ENCODE assay signal across 8 cellular contexts in genomic region chr4:108650212-108651067, GRCh38. TPM values are rescaled to one million over a fixed set of nuclear protein-coding genes. Genes with fewer than 3 reads are reported as not detected.
DNase-seq lines count a peak whose midpoint lies in the region; ATAC-seq and TF ChIP-seq lines count a peak whose summit lies in the region.

TSS of gene OSTC (plus strand) at chr4:108650599. CDS start at chr4:108650656, 57 bp downstream.

- H3K9me3 ChIP-seq in Peyer's patch = no peaks in the 10 kb centered on the region
- no peaks in the 10 kb centered on the region for H3K9me3 ChIP-seq in esophagus (ENCODE audit: control insufficient read depth in 2 of 2, insufficient read depth in 1 of 2, low read depth in 1 of 2, low read length in 1 of 2)
- no peaks in the 10 kb centered on the region for H3K9me3 ChIP-seq in mucosa of stomach (ENCODE audit: control insufficient read depth, low read length)

- peak; percentile 57 to 75 for TF ChIP-seq POLR2A in Peyer's patch (IDR thresholded peaks at IDR 0.05)

- H3K27ac ChIP-seq in KMS-11 = peak within 1 kb of the TSS; percentile 77
- peak within 1 kb of the TSS; percentile 82 to 91 (median 85) for H3K27ac ChIP-seq in Peyer's patch
- peak within 1 kb of the TSS; percentile 81 to 95 for H3K27ac ChIP-seq in esophagus (ENCODE audit: low read depth in 2 of 2, low read length in 1 of 2)

- peak within 1 kb of the TSS; percentile 93 for H2AFZ ChIP-seq in KMS-11 (ENCODE audit: low read depth)

- TF ChIP-seq CTCF in KMS-11 (conservative IDR thresholded peaks at IDR 0.05; ENCODE audit: low read depth, low read length) = peak; percentile 71
- peak in 4 of 6 experiments; percentile 5 to 24 (median 7) for TF ChIP-seq CTCF in Peyer's patch (IDR thresholded peaks at IDR 0.05)

- 0% methylated on average over 46 of the region's 46 CpGs for WGBS in esophagus, 2 donors

- peak within 1 kb of the TSS; percentile 85 for H3K4me2 ChIP-seq in KMS-11

- ATAC-seq in GM21737 (IDR thresholded peaks at IDR 0.05; ENCODE audit: unreplicated experiment) = peak; percentile 91

- DNase-seq in DMS53 treated with DMSO at 0.1 percent for 48 hours (lab: John Stamatoyannopoulos, UW; ENCODE audit: unreplicated experiment) (peak; percentile 82), Peyer's patch (peak; percentile 95 to 98 (median 95))
- DNase-seq in activated T-cell treated with anti-CD3 and anti-CD28 coated beads, Interleukin-2, amount 50 U/mL, for 48 hours = peak; percentile 94 to 95
- peak; percentile 84 to 92 for DNase-seq in stimulated activated CD8-positive, alpha-beta memory T cell treated with anti-CD3 and anti-CD28 coated beads, Interleukin-7, amount 100 ng/mL, for 1 hour (ENCODE audit: low read depth in 2 of 2)

- H3K79me2 ChIP-seq in KMS-11 (ENCODE audit: insufficient read depth, low read depth) = peaks cover 47% of the 10 kb centered on the region

- no peaks in the 10 kb centered on the region for H4K20me1 ChIP-seq in KMS-11 (ENCODE audit: insufficient read depth)

- H3K27me3 ChIP-seq in KMS-11 (ENCODE audit: insufficient read depth, low read depth) = no peaks in the 10 kb centered on the region
- no peaks in the 10 kb centered on the region for H3K27me3 ChIP-seq in Peyer's patch
- H3K27me3 ChIP-seq in esophagus (ENCODE audit: control insufficient read depth in 1 of 2, insufficient read depth in 2 of 2, low read length in 2 of 2) = no peaks in the 10 kb centered on the region
- H3K27me3 ChIP-seq in mucosa of stomach (ENCODE audit: control insufficient read depth, insufficient read depth, low read length) = no peaks in the 10 kb centered on the region

- H3K36me3 ChIP-seq in KMS-11 (ENCODE audit: insufficient read depth) = no peaks in the 10 kb centered on the region
- H3K36me3 ChIP-seq in Peyer's patch = no peaks in the 10 kb centered on the region
- H3K36me3 ChIP-seq in esophagus (ENCODE audit: control insufficient read depth in 2 of 2, insufficient read depth in 2 of 2, low read length in 1 of 2) = no peaks in the 10 kb centered on the region
- H3K36me3 ChIP-seq in mucosa of stomach (ENCODE audit: control insufficient read depth, insufficient read depth, low read length) = no peaks in the 10 kb centered on the region

- peaks cover 20% of the 10 kb centered on the region for H3K4me1 ChIP-seq in KMS-11 (ENCODE audit: low read depth, poor library complexity, severe bottlenecking)
- H3K4me1 ChIP-seq in Peyer's patch = peaks cover 0 to 14% (median 0%) of the 10 kb centered on the region in 4 donors
- H3K4me1 ChIP-seq in esophagus (ENCODE audit: control insufficient read depth in 2 of 2, insufficient read depth in 2 of 2, low read length in 1 of 2) = peaks cover 0 to 3% of the 10 kb centered on the region in 2 donors
- H3K4me1 ChIP-seq in mucosa of stomach (ENCODE audit: control insufficient read depth, insufficient read depth, low read length) = peaks cover 3% of the 10 kb centered on the region

- H3K9ac ChIP-seq in KMS-11 (peak within 1 kb of the TSS; percentile 80), mucosa of stomach (ENCODE audit: low read length) (peak within 1 kb of the TSS; percentile 89)

- H3K4me3 ChIP-seq in KMS-11 (IDR thresholded peaks at IDR 0.05; ENCODE audit: insufficient read depth, low read depth, low read length) (no peak within 1 kb of the TSS), Peyer's patch (peak within 1 kb of the TSS; percentile 72 to 89 (median 81)), esophagus (ENCODE audit: low read depth in 1 of 2, low read length in 2 of 2) (peak within 1 kb of the TSS; percentile 81 to 99), mucosa of stomach (ENCODE audit: low read length) (peak within 1 kb of the TSS; percentile 78)

RNA-seq across cellular contexts. Expression of gene OSTC, which starts in this region (rescaled TPM):
- total RNA-seq in Peyer's patch = 10 to 100 TPM; 31.2 to 53.9 (median 37.2) TPM
- polyA plus RNA-seq in esophagus = 10 to 100 TPM; 62.9 to 81.1 TPM
